ENCODE assay signal across 18 cellular contexts in the genomic region with DNA sequence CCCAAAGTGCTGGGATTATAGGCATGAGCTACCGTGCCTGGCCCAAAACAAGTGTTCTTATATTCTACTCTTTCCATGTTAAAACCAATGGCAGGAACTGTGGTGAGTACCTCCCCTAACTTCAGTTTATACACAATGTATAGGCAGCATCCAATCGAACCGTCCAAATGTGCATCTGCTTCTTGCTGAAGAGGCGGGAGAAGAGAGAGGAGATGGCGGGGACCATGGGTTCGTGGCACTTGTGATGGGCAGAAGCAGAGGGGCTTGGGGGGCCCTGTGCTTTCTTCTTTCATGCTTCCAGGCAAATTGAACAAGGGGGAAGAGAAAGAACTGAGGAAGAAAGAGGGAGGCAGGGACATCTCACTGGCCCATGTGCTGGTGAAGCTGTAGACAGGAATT. TPM values are rescaled to one million over a fixed set of nuclear protein-coding genes. Genes with fewer than 3 reads are reported as not detected.
"Had no signal": no experiment of that assay in that cellular context is flagged by ENCODE, and none has a peak within 500 bp of the region (broad histone marks: within the 10 kb centered on the region; RNA-seq: fewer than 3 reads in every experiment).

No MANE protein-coding gene starts in this region.

- DNase-seq: activated B cell treated with CpG ODN at 0.5 μM for 24 hours; activated CD4-positive, alpha-beta T cell treated with anti-CD3 and anti-CD28 coated beads for 4 hours; activated CD8-positive, alpha-beta T cell treated with anti-CD3 and anti-CD28 coated beads for 36 hours; activated naive CD4-positive, alpha-beta T cell treated with anti-CD3 and anti-CD28 coated beads, Interleukin-2, amount 10 ng/mL, durations not matched to agents 7 days and 5 days; activated T-cell treated with anti-CD3 and anti-CD28 coated beads, Interleukin-2, amount 50 U/mL, for 1 hour; effector CD8-positive, alpha-beta T cell; gastrocnemius medialis; heart left ventricle; left lung; stimulated activated CD4-positive, alpha-beta T cell treated with anti-CD3 and anti-CD28 coated beads, Interleukin-4, amount 100 ng/mL, for 1 hour; stomach; trophoblast cell had no signal

- H3K4me2 ChIP-seq: smooth muscle cell had no signal

- H3K27ac ChIP-seq: breast epithelium, left lung, pancreas, stomach, vagina had no signal

- H3K9me3 ChIP-seq: breast epithelium, gastrocnemius medialis, left lung, pancreas, stomach, vagina had no signal

- H3K27ac Mint-ChIP-seq: activated B cell treated with CpG ODN at 0.5 μM for 24 hours; activated naive CD4-positive, alpha-beta T cell treated with anti-CD3 and anti-CD28 coated beads, Interleukin-2, amount 10 ng/mL, durations not matched to agents 7 days and 5 days had no signal

- H3K36me3 ChIP-seq: breast epithelium, gastrocnemius medialis, heart left ventricle, left lung, pancreas, stomach, vagina had no signal

- H3K27me3 Mint-ChIP-seq: activated CD8-positive, alpha-beta T cell treated with anti-CD3 and anti-CD28 coated beads for 36 hours had no signal

- H3K4me1 ChIP-seq: pancreas had no signal

- H3K27me3 ChIP-seq: breast epithelium, gastrocnemius medialis, heart left ventricle, pancreas, stomach, vagina had no signal

- H3K9me3 Mint-ChIP-seq: activated B cell treated with CpG ODN at 0.5 μM for 24 hours; activated CD8-positive, alpha-beta T cell treated with anti-CD3 and anti-CD28 coated beads for 36 hours; activated naive CD4-positive, alpha-beta T cell treated with anti-CD3 and anti-CD28 coated beads, Interleukin-2, amount 10 ng/mL, durations not matched to agents 7 days and 5 days had no signal

- H3K4me3 ChIP-seq: breast epithelium, gastrocnemius medialis, heart left ventricle, left lung, pancreas, smooth muscle cell, stomach, vagina had no signal

- H3K4me3 Mint-ChIP-seq: activated B cell treated with CpG ODN at 0.5 μM for 24 hours; activated naive CD4-positive, alpha-beta T cell treated with anti-CD3 and anti-CD28 coated beads, Interleukin-2, amount 10 ng/mL, durations not matched to agents 7 days and 5 days had no signal

- ATAC-seq: activated CD8-positive, alpha-beta T cell treated with anti-CD3 and anti-CD28 coated beads for 36 hours; esophagus mucosa; gastrocnemius medialis; heart left ventricle; left lung; pancreas; sciatic nerve had no signal

- H3K36me3 Mint-ChIP-seq: activated naive CD4-positive, alpha-beta T cell treated with anti-CD3 and anti-CD28 coated beads, Interleukin-2, amount 10 ng/mL, durations not matched to agents 7 days and 5 days had no signal

RNA-seq across cellular contexts. Expression of a gene that starts 56.0 kb away (rescaled TPM):
- total RNA-seq: activated CD8-positive, alpha-beta T cell treated with anti-CD3 and anti-CD28 coated beads for 36 hours had no signal
